23 cellular contexts compared by ENCODE assay signal in genomic region chr1:11324562-11324961, GRCh38. TPM values are rescaled to one million over a fixed set of nuclear protein-coding genes. Genes with fewer than 3 reads are reported as not detected.
A peak's percentile ranks its signal among the peaks of the same experiment; 100 is the strongest.
DNase-seq lines count a peak whose midpoint lies in the region; ATAC-seq and TF ChIP-seq lines count a peak whose summit lies in the region.
"Had no signal": no experiment of that assay in that cellular context is flagged by ENCODE, and none has a peak within 500 bp of the region (broad histone marks: within the 10 kb centered on the region; RNA-seq: fewer than 3 reads in every experiment).

No MANE protein-coding gene starts in this region.

- H3K4me3 Mint-ChIP-seq in brain (peak overlapping the region in 1 of 5 experiments; percentile 52), progenitor cell of endocrine pancreas (ENCODE audit: low read depth) (no peak overlapping the region)
- H3K4me3 Mint-ChIP-seq: CD4-positive, CD25-positive, alpha-beta regulatory T cell; T-cell had no signal

- TF ChIP-seq CTCF in SK-N-SH (IDR thresholded peaks at IDR 0.05) (no peak), brain (conservative IDR thresholded peaks at IDR 0.05) (no peak), progenitor cell of endocrine pancreas (IDR thresholded peaks at IDR 0.05; ENCODE audit: unreplicated experiment) (no peak), GM13976 (IDR thresholded peaks at IDR 0.05; ENCODE audit: borderline replicate concordance, control extremely low read depth, extremely low read depth, insufficient read depth, missing control alignments) (no peak)

- CTCF ChIA-PET in SK-N-SH (lab: Yijun Ruan, JAX) = interaction anchor here (0.6 to 4.1 kb wide), 5 partner anchors 10 to 318 kb away, joined by 3 to 24 read pairs (median 3); no protein-coding TSS in a partner anchor

- H3K27ac ChIP-seq in SK-N-SH (ENCODE audit: low read depth in 2 of 2, low read length in 1 of 2) = no peak overlapping the region
- H3K27ac ChIP-seq: BLaER1, PC-9, SJCRH30 had no signal

- no peaks in the 10 kb centered on the region for H3K27me3 ChIP-seq in SK-N-SH (ENCODE audit: insufficient read depth)
- H3K27me3 ChIP-seq: BLaER1 had no signal

- no peaks in the 10 kb centered on the region for H3K79me2 ChIP-seq in SK-N-SH (ENCODE audit: insufficient read depth)

- H3K4me3 ChIP-seq in SK-N-SH (ENCODE audit: low read depth in 2 of 2, low read length in 1 of 2) = no peak overlapping the region
- H3K4me3 ChIP-seq: BLaER1, PC-9, SJCRH30 had no signal

- H3K4me2 ChIP-seq in SK-N-SH = no peak overlapping the region
- H3K4me2 ChIP-seq: PC-9 had no signal

- H3K9me3 ChIP-seq in SK-N-SH = no peaks in the 10 kb centered on the region
- H3K9me3 ChIP-seq: BLaER1, SJCRH30 had no signal

- H3K27me3 Mint-ChIP-seq in brain = peaks cover 8% of the 10 kb centered on the region
- H3K27me3 Mint-ChIP-seq in progenitor cell of endocrine pancreas = peaks cover 14% of the 10 kb centered on the region

- H3F3A ChIP-seq in SK-N-SH (replicated peaks; ENCODE audit: insufficient read depth) = no peaks in the 10 kb centered on the region

- DNase-seq in SK-N-SH (peak; percentile 62), NCI-H1092 (lab: John Stamatoyannopoulos, UW) (peak; percentile 15), progenitor cell of endocrine pancreas (ENCODE audit: low spot score, unreplicated experiment) (no peak), NCI-H1048 (lab: John Stamatoyannopoulos, UW) (no peak), inferior parietal cortex (ENCODE audit: extremely low spot score) (no peak), GM13976 (ENCODE audit: low spot score) (no peak)
- DNase-seq: CD4-positive, CD25-positive, alpha-beta regulatory T cell; DMS53; GOT3; KBM-7; MV-4-11; NCI-H1694; NCI-H226; NCI-H510A; NK-92 treated with Interleukin-12 subunit alpha and Interleukin-12 subunit beta, amount 100 ng/mL, for 24 hours; PC-9; SJCRH30; T-cell had no signal

- H3K36me3 ChIP-seq in SK-N-SH (replicated peaks in 1 of 2; ENCODE audit: control insufficient read depth in 1 of 2, insufficient read depth in 2 of 2, low read length in 1 of 2) = no peaks in the 10 kb centered on the region
- H3K36me3 ChIP-seq: BLaER1, SJCRH30 had no signal

- in situ Hi-C loops in GM13976 (cut with MboI; ENCODE audit: low sequenced_read_pairs, unreplicated experiment) = loop anchor here (25.0 kb wide), 1 partner anchor 313 kb away; no protein-coding TSS in a partner anchor

- H3K36me3 Mint-ChIP-seq in brain = no peaks in the 10 kb centered on the region
- H3K36me3 Mint-ChIP-seq in progenitor cell of endocrine pancreas (ENCODE audit: insufficient read depth) = no peaks in the 10 kb centered on the region
- H3K36me3 Mint-ChIP-seq: CD4-positive, CD25-positive, alpha-beta regulatory T cell; T-cell had no signal

- H3K9ac ChIP-seq in SK-N-SH = no peak overlapping the region
- H3K9ac ChIP-seq: BLaER1 had no signal

- H3K27ac Mint-ChIP-seq in brain = peak overlapping the region in 4 of 5 experiments; percentile 20 to 80 (median 40)
- H3K27ac Mint-ChIP-seq in progenitor cell of endocrine pancreas = peak overlapping the region; percentile 68
- H3K27ac Mint-ChIP-seq: T-cell had no signal

- no peak for TF ChIP-seq EP300 in SK-N-SH (IDR thresholded peaks at IDR 0.05; ENCODE audit: borderline replicate concordance in 1 of 2, low read depth in 1 of 2, low read length in 1 of 2)

- no peaks in the 10 kb centered on the region for H3K9me3 Mint-ChIP-seq in brain
- H3K9me3 Mint-ChIP-seq in progenitor cell of endocrine pancreas (ENCODE audit: low read depth) = no peaks in the 10 kb centered on the region
- H3K9me3 Mint-ChIP-seq: CD4-positive, CD25-positive, alpha-beta regulatory T cell; T-cell had no signal

- H3K9me2 ChIP-seq in SK-N-SH = no peaks in the 10 kb centered on the region

- no peaks in the 10 kb centered on the region for H4K20me1 ChIP-seq in SK-N-SH (ENCODE audit: insufficient read depth)
- H4K20me1 ChIP-seq: BLaER1 had no signal

- no peak for ATAC-seq in SK-N-SH treated with all-trans-retinoic acid at 6 μM for 48 hours
- ATAC-seq: HCT116, Right ventricle myocardium inferior, T-cell had no signal

- H3K4me1 Mint-ChIP-seq in brain (peaks cover 68% of the 10 kb centered on the region), progenitor cell of endocrine pancreas (ENCODE audit: low read depth) (peaks cover 1% of the 10 kb centered on the region)

- peaks cover 0 to 24% of the 10 kb centered on the region in 2 experiments; a peak in 1 of 4 replicates for H3K4me1 ChIP-seq in SK-N-SH (ENCODE audit: control insufficient read depth in 1 of 2, insufficient read depth in 2 of 2, low read depth in 1 of 2, low read length in 1 of 2)
- H3K4me1 ChIP-seq: SJCRH30 had no signal

- no peak for TF ChIP-seq RAD21 in SK-N-SH (IDR thresholded peaks at IDR 0.05; ENCODE audit: low read length)

- no peak overlapping the region for H2AFZ ChIP-seq in SK-N-SH (ENCODE audit: low read depth)
- H2AFZ ChIP-seq: PC-9 had no signal

- POLR2A ChIA-PET in SK-N-SH (lab: Yijun Ruan, JAX) = no interaction called here

- 44% methylated on average over 8 of the region's 11 CpGs for WGBS in SK-N-SH (ENCODE audit: low lambda C conversion rate)

TF ChIP-seq in SK-N-SH, 30 proteins besides CTCF, POLR2A, EP300 and RAD21 (continues in another document):
- TF ChIP-seq USF2 (IDR thresholded peaks at IDR 0.05; ENCODE audit: borderline replicate concordance, low read depth, low read length) (no peak), JUND (IDR thresholded peaks at IDR 0.05) (no peak), NFIC (IDR thresholded peaks at IDR 0.05; ENCODE audit: borderline replicate concordance) (no peak), RFX5 (IDR thresholded peaks at IDR 0.05; ENCODE audit: low read length) (no peak), FOSL2 (IDR thresholded peaks at IDR 0.05; ENCODE audit: borderline replicate concordance, low read depth) (no peak), MAX (IDR thresholded peaks at IDR 0.05; ENCODE audit: low read depth) (no peak), SIN3A (IDR thresholded peaks at IDR 0.05; ENCODE audit: borderline replicate concordance, low read depth, low read length) (no peak), FOXJ3 (CRISPR knock-in tag; IDR thresholded peaks at IDR 0.05) (no peak), RXRA (IDR thresholded peaks at IDR 0.05; ENCODE audit: borderline replicate concordance, low read depth) (no peak)

TF ChIP-seq in SK-N-SH treated with all-trans-retinoic acid at 6 μM for 48 hours, 23 proteins besides CTCF, POLR2A, EP300 and RAD21 (continues in another document):
- no peak for TF ChIP-seq ZNF8 (CRISPR knock-in tag; IDR thresholded peaks at IDR 0.05)
- TF ChIP-seq PATZ1 (CRISPR knock-in tag; IDR thresholded peaks at IDR 0.05; ENCODE audit: borderline replicate concordance) = no peak
- no peak for TF ChIP-seq TSHZ2 (CRISPR knock-in tag; IDR thresholded peaks at IDR 0.05)
- TF ChIP-seq ARNTL (CRISPR knock-in tag; IDR thresholded peaks at IDR 0.05; ENCODE audit: borderline replicate concordance, low read depth) = no peak
- TF ChIP-seq RARB (CRISPR knock-in tag; IDR thresholded peaks at IDR 0.05) = no peak

RNA-seq across cellular contexts. Expression of gene UBIAD1, which starts 51.6 kb away (rescaled TPM):
- polyA plus RNA-seq in SK-N-SH (2012; rRNA removed) (13.7 and 15.7 TPM in 2 replicates), brain (ENCODE audit: insufficient read depth, low read depth, low replicate concordance) (20.3 TPM)
- 10.3 and 13.7 TPM in 2 replicates for polyA plus RNA-seq in SK-N-SH (2012; cell fraction: cytosol; rRNA removed)
- polyA plus RNA-seq in SK-N-SH (2012; cell fraction: nucleus; rRNA removed) = 7.5 and 8.9 TPM in 2 replicates
- 16.4 and 16.8 TPM in 2 replicates for total RNA-seq in progenitor cell of endocrine pancreas

Comparison
In these comparisons a context has a peak if more than half of its experiments do, and no peak if none do; other contexts are left out.
1. DNase-seq: peak in SK-N-SH (single experiment) and NCI-H1092 (single experiment); none in progenitor cell of endocrine pancreas (single experiment), NCI-H1048 (single experiment), inferior parietal cortex (single experiment) and GM13976 (single experiment).